Comparison of ENCODE assay signal across 8 cellular contexts in genomic region chr16:28211758-28212531, GRCh38. TPM values are rescaled to one million over a fixed set of nuclear protein-coding genes. Genes with fewer than 3 reads are reported as not detected.
A peak's percentile ranks its signal among the peaks of the same experiment; 100 is the strongest.
DNase-seq lines count a peak whose midpoint lies in the region; ATAC-seq, FAIRE-seq and TF ChIP-seq lines count a peak whose summit lies in the region.

XPO6 (minus strand) TSS chr16:28211965; CDS start chr16:28211368, 597 bp downstream.

- peaks cover 43% of the 10 kb centered on the region for H3K79me2 ChIP-seq in HepG2 (ENCODE audit: insufficient read depth, low read length)

- DNase-seq in C1 segment of cervical spinal cord (lab: John Stamatoyannopoulos, UW): peak; percentile 38 to 95 (median 89)
- DNase-seq in NCI-H774 (lab: John Stamatoyannopoulos, UW): peak; percentile 90
- DNase-seq in activated CD4-positive, alpha-beta T cell treated with anti-CD3 and anti-CD28 coated beads, Interleukin-2, amount 50 U/mL, for 4 hours: peak; percentile 99
- peak; percentile 86 for DNase-seq in HepG2 (ENCODE audit: low spot score)
- DNase-seq in stimulated activated CD4-positive, alpha-beta T cell treated with anti-CD3 and anti-CD28 coated beads, Interleukin-2, amount 100 ng/mL, for 48 hours: peak; percentile 99 to 100

- H3K9me3 Mint-ChIP-seq in dendritic cell treated with granulocyte-macrophage colony-stimulating factor and Interleukin-4, amounts not matched to agents 40 ng/mL and 50 ng/mL, for 4 days: no peaks in the 10 kb centered on the region

- peak; percentile 15 to 60; a peak in 2 of 4 replicates for TF ChIP-seq POLR2A in HepG2 (IDR thresholded peaks at IDR 0.05; ENCODE audit: insufficient read depth in 1 of 2, low read depth in 2 of 2, low read length in 2 of 2)

- H3K4me2 ChIP-seq in HepG2 (ENCODE audit: low read depth, low read length): peak within 1 kb of the TSS; percentile 92

- H3K27ac Mint-ChIP-seq in dendritic cell treated with granulocyte-macrophage colony-stimulating factor and Interleukin-4, amounts not matched to agents 40 ng/mL and 50 ng/mL, for 4 days: peak within 1 kb of the TSS; percentile 86

- no peaks in the 10 kb centered on the region for H3K27me3 ChIP-seq in HepG2 (ENCODE audit: control insufficient read depth in 1 of 2, insufficient read depth in 2 of 2, low read length in 2 of 2)

- intact Hi-C loops in dendritic cell treated with granulocyte-macrophage colony-stimulating factor and Interleukin-4, amounts not matched to agents 40 ng/mL and 50 ng/mL, for 4 days (cut with micrococcal nuclease): loop anchor here (2.0 kb wide), 2 partner anchors 31 to 53 kb away; no protein-coding TSS in a partner anchor
- intact Hi-C loops in HepG2 (cut with micrococcal nuclease; ENCODE audit: unreplicated experiment): no loop called here

- POLR2A ChIA-PET in HepG2 (lab: Yijun Ruan, JAX): no interaction called here

- peaks cover 46% of the 10 kb centered on the region for H3K4me1 ChIP-seq in HepG2 (ENCODE audit: insufficient read depth, low read length)

- H3K36me3 Mint-ChIP-seq in dendritic cell treated with granulocyte-macrophage colony-stimulating factor and Interleukin-4, amounts not matched to agents 40 ng/mL and 50 ng/mL, for 4 days (ENCODE audit: low read depth): peaks cover 43% of the 10 kb centered on the region

- TF ChIP-seq RAD21 in HepG2 (CRISPR knock-in tag; IDR thresholded peaks at IDR 0.05): peak; percentile 53

- ATAC-seq in GM19395 (IDR thresholded peaks at IDR 0.05; ENCODE audit: unreplicated experiment): peak; percentile 79
- peak; percentile 54 for ATAC-seq in HG03558 (IDR thresholded peaks at IDR 0.05; ENCODE audit: extremely low read depth, unreplicated experiment)
- ATAC-seq in HepG2: peak; percentile 94

- H3K4me3 ChIP-seq in HepG2 (replicated peaks in 1 of 3; ENCODE audit: insufficient read depth in 1 of 3, low read depth in 2 of 3, low read length in 3 of 3): peak within 1 kb of the TSS; percentile 75 to 94 (median 79)

- CTCF ChIA-PET in HepG2 (lab: Yijun Ruan, JAX; ENCODE audit: low intra/inter-chr PET ratio, low total read pairs): no interaction called here

- H3K27me3 Mint-ChIP-seq in dendritic cell treated with granulocyte-macrophage colony-stimulating factor and Interleukin-4, amounts not matched to agents 40 ng/mL and 50 ng/mL, for 4 days: no peaks in the 10 kb centered on the region

- TF ChIP-seq EP300 in HepG2 (IDR thresholded peaks at IDR 0.05; ENCODE audit: low read depth in 2 of 2, low read length in 2 of 2) (peak in 1 of 2 experiments; percentile 29; a peak in 1 of 4 replicates), HepG2 (CRISPR knock-in tag; IDR thresholded peaks at IDR 0.05; ENCODE audit: borderline replicate concordance) (peak; percentile 61)

- peak within 1 kb of the TSS; percentile 90 for H3K4me3 Mint-ChIP-seq in dendritic cell treated with granulocyte-macrophage colony-stimulating factor and Interleukin-4, amounts not matched to agents 40 ng/mL and 50 ng/mL, for 4 days

- H3K9ac ChIP-seq in HepG2 (ENCODE audit: insufficient read depth, low read depth, low read length): peak within 1 kb of the TSS; percentile 75

- H3K4me1 Mint-ChIP-seq in dendritic cell treated with granulocyte-macrophage colony-stimulating factor and Interleukin-4, amounts not matched to agents 40 ng/mL and 50 ng/mL, for 4 days (ENCODE audit: low read depth): peaks cover 44% of the 10 kb centered on the region

- H4K20me1 ChIP-seq in HepG2 (ENCODE audit: insufficient read depth, low read length): peaks cover 8% of the 10 kb centered on the region; the same call in 1 of the 2 replicates

- H3K9me3 ChIP-seq in HepG2 (ENCODE audit: low read length): no peaks in the 10 kb centered on the region

- H3K36me3 ChIP-seq in HepG2 (replicated peaks in 1 of 2; ENCODE audit: control insufficient read depth in 1 of 2, insufficient read depth in 2 of 2, low read length in 2 of 2): peaks cover 5 to 10% of the 10 kb centered on the region in 2 experiments; a peak in 3 of 5 replicates

- peak within 1 kb of the TSS; percentile 98 for H2AFZ ChIP-seq in HepG2 (ENCODE audit: low read length)

- in situ Hi-C loops in HepG2 (cut with HindIII; ENCODE audit: extremely low pct_ligation_motif_present, low pct_unique_long_range_greater_than_20kb): loop anchor here (10.0 kb wide), 1 partner anchor 237 kb away; no protein-coding TSS in a partner anchor

- FAIRE-seq in HepG2 (lab: Jason Lieb, UNC): peak; percentile 21

- TF ChIP-seq CTCF in HepG2 (CRISPR knock-in tag; IDR thresholded peaks at IDR 0.05): no peak; the same call in 1 of the 2 replicates

- peak within 1 kb of the TSS; percentile 60 for H3K27ac ChIP-seq in HepG2 (ENCODE audit: extremely low read length, insufficient read depth, low read length)

- 4% methylated on average over 37 of the region's 76 CpGs for WGBS in HepG2 (ENCODE audit: low lambda C conversion rate)

- BruUV-seq in HepG2 (replicated peaks; lab: Mats Ljungman, UMichigan): no TSS peak

TF ChIP-seq in HepG2, 621 proteins besides CTCF, POLR2A, EP300 and RAD21 (continues in another document):
- TF ChIP-seq MXD1 (CRISPR knock-in tag; IDR thresholded peaks at IDR 0.05) (peak; percentile 51; the same call in 1 of the 2 replicates), RELA (CRISPR knock-in tag; IDR thresholded peaks at IDR 0.05) (0 out of 2 replicates have a peak, but pooled peaks have one; percentile 41), ZBTB25 (CRISPR knock-in tag; IDR thresholded peaks at IDR 0.05) (peak; percentile 91; the same call in 1 of the 2 replicates), REST (IDR thresholded peaks at IDR 0.05; ENCODE audit: borderline replicate concordance in 1 of 2, low read depth in 1 of 2, low read length in 2 of 2) (no peak), MXI1 (IDR thresholded peaks at IDR 0.05; ENCODE audit: borderline replicate concordance, low read depth, low read length) (peak; percentile 96; the same call in 2 of the 3 replicates), HNRNPL (IDR thresholded peaks at IDR 0.05; ENCODE audit: low read depth, low read length) (no peak)

RNA-seq across cellular contexts. Expression of gene XPO6, which starts in this region (rescaled TPM):
- total RNA-seq in HepG2 (2016; rRNA removed; fragmentation: Illumina TruSeq; extraction: Trizol): 102 and 109 TPM in 2 replicates
- 46.6 and 57.5 TPM in 2 replicates for total RNA-seq in HepG2 (2016; cell fraction: cytosol; rRNA removed; fragmentation: Illumina TruSeq; extraction: Trizol; ENCODE audit: low read depth)
- total RNA-seq in HepG2 (2016; cell fraction: insoluble cytoplasmic fraction; rRNA removed; fragmentation: Illumina TruSeq; extraction: Trizol): 85.8 and 109 TPM in 2 replicates
- total RNA-seq in HepG2 (2016; cell fraction: membrane; rRNA removed; fragmentation: Illumina TruSeq; extraction: Trizol): 87.0 and 101 TPM in 2 replicates
- 104 and 150 TPM in 2 replicates for total RNA-seq in HepG2 (2016; cell fraction: nucleus; rRNA removed; fragmentation: Illumina TruSeq; extraction: Trizol)
- 119 and 129 TPM in 2 replicates for polyA plus RNA-seq in HepG2 (2011; rRNA removed)
- polyA plus RNA-seq in HepG2 (2011; cell fraction: cytosol; rRNA removed): 93.9 and 123 TPM in 2 replicates
- polyA plus RNA-seq in HepG2 (2011; cell fraction: nucleus; rRNA removed): 278 and 283 TPM in 2 replicates
- polyA plus RNA-seq in HepG2 (2012): 52.1 and 55.0 TPM in 2 replicates
- polyA plus RNA-seq in HepG2 (2016; cell fraction: cytosol; fragmentation: Illumina TruSeq; extraction: Trizol; ENCODE audit: low read depth): 19.8 and 23.6 TPM in 2 replicates
- 97.4 and 110 TPM in 2 replicates for polyA plus RNA-seq in HepG2 (2016; cell fraction: insoluble cytoplasmic fraction; fragmentation: Illumina TruSeq; extraction: Trizol; ENCODE audit: low read depth)
- 67.2 and 72.4 TPM in 2 replicates for polyA plus RNA-seq in HepG2 (2016; cell fraction: membrane; fragmentation: Illumina TruSeq; extraction: Trizol; ENCODE audit: low read depth)
- polyA plus RNA-seq in HepG2 (2016; cell fraction: nucleus; fragmentation: Illumina TruSeq; extraction: Trizol; ENCODE audit: insufficient read depth, low read depth): 153 and 165 TPM in 2 replicates
- polyA minus RNA-seq in HepG2 (2011; rRNA and poly(A)+ RNA removed; ENCODE audit: low replicate concordance): 284 and 462 TPM in 2 replicates
- 88.5 and 89.2 TPM in 2 replicates for polyA minus RNA-seq in HepG2 (2011; cell fraction: cytosol; rRNA and poly(A)+ RNA removed)
- 247 and 281 TPM in 2 replicates for polyA minus RNA-seq in HepG2 (2011; cell fraction: nucleus; rRNA and poly(A)+ RNA removed)

Comparison
In these comparisons a context has a peak if more than half of its experiments do, and no peak if none do; other contexts are left out.
1. Peak in every context shown above with its lines: DNase-seq, ATAC-seq, H3K4me3 ChIP-seq and H3K27ac ChIP-seq.